ENCODE assay signal across 9 cellular contexts in the genomic region with DNA sequence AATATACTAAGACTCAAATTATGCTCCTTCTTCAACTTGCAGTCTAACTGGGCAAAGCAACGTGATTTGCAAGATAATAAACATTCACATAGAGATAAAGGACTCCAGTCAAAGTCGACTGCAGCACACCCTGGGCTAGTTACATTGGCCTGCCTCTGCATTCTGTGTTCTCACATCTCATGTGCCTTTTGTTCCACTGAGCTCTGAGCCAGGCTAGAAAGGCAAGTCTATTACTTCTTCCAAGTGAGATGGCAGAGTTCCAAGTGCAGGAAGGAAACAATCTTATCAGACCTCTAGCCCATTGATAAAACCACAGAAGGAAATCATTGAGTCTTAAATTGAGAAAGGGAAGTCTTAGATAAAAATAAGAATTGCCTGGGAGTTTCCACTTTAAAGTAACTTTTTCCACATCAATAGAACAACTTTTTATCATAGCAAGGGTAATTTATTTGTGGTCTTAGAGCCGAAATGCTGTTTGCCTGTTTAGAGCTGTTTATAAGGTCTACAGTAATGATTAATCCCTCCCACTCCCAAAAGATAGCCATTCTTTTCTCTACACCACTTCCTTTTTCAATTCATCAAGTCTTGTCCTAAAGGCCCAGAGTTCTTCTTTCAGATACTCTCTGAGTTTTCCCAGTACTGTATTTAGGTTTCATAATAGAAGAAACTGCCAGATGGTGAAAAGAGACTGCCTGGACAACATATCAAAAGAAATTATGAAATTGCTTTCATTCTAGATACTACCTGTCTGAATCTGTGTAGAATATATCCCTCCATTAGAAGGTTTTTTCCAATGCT.
DNase-seq lines count a peak whose midpoint lies in the region; ATAC-seq and FAIRE-seq lines count a peak whose summit lies in the region.
"Had no signal": no experiment of that assay in that cellular context is flagged by ENCODE, and none has a peak within 500 bp of the region (broad histone marks: within the 10 kb centered on the region; RNA-seq: fewer than 3 reads in every experiment).

No MANE protein-coding gene starts in this region.

- FAIRE-seq in GM18507 (lab: Jason Lieb, UNC), result peak; percentile 88

- DNase-seq in GM18507 (ENCODE audit: extremely low spot score, insufficient read length, low read depth), result no peak
- DNase-seq in Jurkat, Clone E6-1 (ENCODE audit: low read depth, low spot score), result peak; percentile 9
- DNase-seq in iris pigment epithelial cell (ENCODE audit: low read depth), result peak; percentile 0
- no peak for DNase-seq in NCI-H128 (lab: John Stamatoyannopoulos, UW; ENCODE audit: unreplicated experiment)
- DNase-seq in GOT3 (lab: John Stamatoyannopoulos, UW), result no peak
- no peak for DNase-seq in amniotic stem cell (lab: John Stamatoyannopoulos, UW)
- DNase-seq: stimulated activated CD4-positive, alpha-beta T cell treated with anti-CD3 and anti-CD28 coated beads, Interleukin-1b, Interleukin-23, amount 100 ng/mL, for 48 hours had no signal

- ATAC-seq in GM21786 (IDR thresholded peaks at IDR 0.05; ENCODE audit: unreplicated experiment), result peak; percentile 47
- no peak for ATAC-seq in GM21737 (IDR thresholded peaks at IDR 0.05; ENCODE audit: unreplicated experiment)

- H3K4me3 ChIP-seq in Jurkat, Clone E6-1 (ENCODE audit: low read length), result no peak overlapping the region

Comparison
In these comparisons a context has a peak if more than half of its experiments do, and no peak if none do; other contexts are left out.
1. DNase-seq: peak in Jurkat, Clone E6-1 (single experiment) and iris pigment epithelial cell (single experiment); none in GM18507 (single experiment), NCI-H128 (single experiment), GOT3 (single experiment) and amniotic stem cell (single experiment).